31 cellular contexts compared by ENCODE assay signal in the genomic region with DNA sequence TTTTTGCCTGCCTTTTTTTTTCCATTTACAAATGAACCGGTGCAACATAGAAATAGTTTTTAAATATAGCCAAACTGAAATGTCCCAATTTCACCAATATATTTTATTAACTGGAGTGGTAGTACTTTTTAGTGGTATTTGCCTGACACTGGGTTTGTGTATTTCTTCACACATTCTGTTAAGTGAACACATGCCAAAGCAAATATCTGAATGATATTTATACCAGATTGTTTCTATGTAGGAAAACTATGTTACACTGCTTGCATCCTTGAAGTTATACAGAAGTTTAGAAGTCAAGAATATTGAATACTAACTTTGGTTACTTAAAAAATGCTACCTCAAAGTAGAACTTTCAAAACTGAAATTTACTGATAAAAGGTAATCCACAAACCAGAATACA.
"Had no signal": no experiment of that assay in that cellular context is flagged by ENCODE, and none has a peak within 500 bp of the region (broad histone marks: within the 10 kb centered on the region; RNA-seq: fewer than 3 reads in every experiment).

No MANE protein-coding gene starts in this region.

- H3K36me3 ChIP-seq: breast epithelium, MG63, Peyer's patch had no signal

- H3K4me3 ChIP-seq: breast epithelium, MG63, Peyer's patch had no signal

- H3K27me3 Mint-ChIP-seq: activated B cell treated with CpG ODN at 0.5 μM for 24 hours had no signal

- H3K27ac Mint-ChIP-seq: activated B cell treated with CpG ODN at 0.5 μM for 24 hours; activated CD4-positive, alpha-beta memory T cell treated with anti-CD3 and anti-CD28 coated beads, Interleukin-2, amount 10 ng/mL, durations not matched to agents 7 days and 5 days; activated CD8-positive, alpha-beta memory T cell treated with anti-CD3 and anti-CD28 coated beads, Interleukin-2, amount 10 ng/mL, durations not matched to agents 7 days and 5 days; activated naive CD4-positive, alpha-beta T cell treated with anti-CD3 and anti-CD28 coated beads for 36 hours; activated naive CD4-positive, alpha-beta T cell treated with anti-CD3 and anti-CD28 coated beads, Interleukin-2, amount 50 U/mL, for 72 hours had no signal

- H3K27me3 ChIP-seq: breast epithelium, MG63, Peyer's patch had no signal

- H3K4me3 Mint-ChIP-seq: activated B cell treated with CpG ODN at 0.5 μM for 24 hours; activated CD4-positive, alpha-beta memory T cell treated with anti-CD3 and anti-CD28 coated beads, Interleukin-2, amount 10 ng/mL, durations not matched to agents 7 days and 5 days; activated CD8-positive, alpha-beta memory T cell treated with anti-CD3 and anti-CD28 coated beads, Interleukin-2, amount 10 ng/mL, durations not matched to agents 7 days and 5 days; activated naive CD4-positive, alpha-beta T cell treated with anti-CD3 and anti-CD28 coated beads for 36 hours had no signal

- DNase-seq: activated B cell treated with CpG ODN at 0.5 μM for 24 hours; activated CD4-positive, alpha-beta memory T cell treated with anti-CD3 and anti-CD28 coated beads, Interleukin-2, amount 10 ng/mL, durations not matched to agents 7 days and 5 days; activated CD4-positive, alpha-beta T cell treated with anti-CD3 and anti-CD28 coated beads for 4 hours; activated CD4-positive, CD25-positive, alpha-beta regulatory T cell treated with anti-CD3 and anti-CD28 coated beads, Interleukin-2, amount 50 U/mL, for 72 hours; activated CD8-positive, alpha-beta memory T cell treated with anti-CD3 and anti-CD28 coated beads for 24 hours; activated CD8-positive, alpha-beta memory T cell treated with anti-CD3 and anti-CD28 coated beads, Interleukin-2, amount 10 ng/mL, durations not matched to agents 7 days and 5 days; activated CD8-positive, alpha-beta memory T cell treated with anti-CD3 and anti-CD28 coated beads, Interleukin-2, amount 50 U/mL, for 48 hours; activated effector memory CD4-positive, alpha-beta T cell treated with anti-CD3 and anti-CD28 coated beads, Interleukin-2, amount 50 U/mL, for 16 hours; activated naive CD4-positive, alpha-beta T cell treated with anti-CD3 and anti-CD28 coated beads for 36 hours; activated T-cell treated with anti-CD3 and anti-CD28 coated beads, Interleukin-2, amount 50 U/mL, for 48 hours; anterior cingulate cortex; Kasumi-1; KG1; MG63; NCI-H1048; NCI-H1105 treated with DMSO at 0.1 percent for 48 hours; NCI-H1436; NCI-H1694; NCI-H1930; NCI-H345; NCI-H524 treated with DMSO at 0.1 percent for 48 hours; Peyer's patch; SIG-M5; SW 1271; T-helper 1 cell; T-helper 2 cell; T-helper 9 cell had no signal

- H3K4me1 ChIP-seq: breast epithelium, Peyer's patch had no signal

- H3K36me3 Mint-ChIP-seq: activated CD8-positive, alpha-beta memory T cell treated with anti-CD3 and anti-CD28 coated beads, Interleukin-2, amount 10 ng/mL, durations not matched to agents 7 days and 5 days; activated naive CD4-positive, alpha-beta T cell treated with anti-CD3 and anti-CD28 coated beads, Interleukin-2, amount 50 U/mL, for 72 hours had no signal

- H3K27ac ChIP-seq: breast epithelium, Peyer's patch, RWPE1, VCaP had no signal

- H3K9me3 Mint-ChIP-seq: activated B cell treated with CpG ODN at 0.5 μM for 24 hours; activated CD4-positive, alpha-beta memory T cell treated with anti-CD3 and anti-CD28 coated beads, Interleukin-2, amount 10 ng/mL, durations not matched to agents 7 days and 5 days; activated naive CD4-positive, alpha-beta T cell treated with anti-CD3 and anti-CD28 coated beads for 36 hours; activated naive CD4-positive, alpha-beta T cell treated with anti-CD3 and anti-CD28 coated beads, Interleukin-2, amount 50 U/mL, for 72 hours had no signal

- H3K9me3 ChIP-seq: breast epithelium, MG63, Peyer's patch had no signal

- H3K4me1 Mint-ChIP-seq: activated B cell treated with CpG ODN at 0.5 μM for 24 hours; activated CD4-positive, alpha-beta memory T cell treated with anti-CD3 and anti-CD28 coated beads, Interleukin-2, amount 10 ng/mL, durations not matched to agents 7 days and 5 days; activated CD8-positive, alpha-beta memory T cell treated with anti-CD3 and anti-CD28 coated beads, Interleukin-2, amount 10 ng/mL, durations not matched to agents 7 days and 5 days had no signal
